Comparison of ENCODE assay signal across 1 cellular context in the genomic region with DNA sequence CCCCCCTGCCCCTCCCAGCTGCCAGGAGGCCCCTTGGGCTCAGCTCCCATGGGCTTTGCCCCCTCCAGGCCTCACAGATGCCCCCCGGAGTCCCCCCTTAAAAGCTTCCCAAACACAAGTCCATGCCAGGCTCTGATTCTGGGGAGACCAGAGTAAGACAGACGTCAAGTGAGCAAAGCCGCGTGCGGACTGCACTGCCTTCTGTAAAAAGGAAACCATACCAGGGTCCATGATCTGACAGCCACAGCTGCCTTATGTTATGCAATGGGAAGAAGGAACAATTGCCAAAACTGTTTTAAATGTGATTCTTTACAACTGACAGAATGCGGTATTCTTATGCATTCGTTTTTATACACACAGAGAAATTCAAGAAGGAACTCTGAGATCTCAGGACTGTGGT.
A peak's percentile ranks its signal among the peaks of the same experiment; 100 is the strongest.
TF ChIP-seq lines count a peak whose summit lies in the region.

No MANE protein-coding gene starts in this region.

TF ChIP-seq in K562, 482 proteins besides CTCF, POLR2A, EP300 and RAD21:
- TF ChIP-seq, protein P1, sequence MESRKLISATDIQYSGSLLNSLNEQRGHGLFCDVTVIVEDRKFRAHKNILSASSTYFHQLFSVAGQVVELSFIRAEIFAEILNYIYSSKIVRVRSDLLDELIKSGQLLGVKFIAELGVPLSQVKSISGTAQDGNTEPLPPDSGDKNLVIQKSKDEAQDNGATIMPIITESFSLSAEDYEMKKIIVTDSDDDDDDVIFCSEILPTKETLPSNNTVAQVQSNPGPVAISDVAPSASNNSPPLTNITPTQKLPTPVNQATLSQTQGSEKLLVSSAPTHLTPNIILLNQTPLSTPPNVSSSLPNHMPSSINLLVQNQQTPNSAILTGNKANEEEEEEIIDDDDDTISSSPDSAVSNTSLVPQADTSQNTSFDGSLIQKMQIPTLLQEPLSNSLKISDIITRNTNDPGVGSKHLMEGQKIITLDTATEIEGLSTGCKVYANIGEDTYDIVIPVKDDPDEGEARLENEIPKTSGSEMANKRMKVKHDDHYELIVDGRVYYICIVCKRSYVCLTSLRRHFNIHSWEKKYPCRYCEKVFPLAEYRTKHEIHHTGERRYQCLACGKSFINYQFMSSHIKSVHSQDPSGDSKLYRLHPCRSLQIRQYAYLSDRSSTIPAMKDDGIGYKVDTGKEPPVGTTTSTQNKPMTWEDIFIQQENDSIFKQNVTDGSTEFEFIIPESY (CRISPR knock-in tag; IDR thresholded peaks at IDR 0.05), result 0 out of 2 replicates have a peak, but pooled peaks have one; percentile 22
- no peak for TF ChIP-seq NFATC3 (IDR thresholded peaks at IDR 0.05)
TF ChIP-seq in K562: peak in this region for 1.
